14 cellular contexts compared by ENCODE assay signal in genomic region chr11:67619683-67620617, GRCh38. TPM values are rescaled to one million over a fixed set of nuclear protein-coding genes. Genes with fewer than 3 reads are reported as not detected.
"Had no signal": no experiment of that assay in that cellular context is flagged by ENCODE, and none has a peak within 500 bp of the region (broad histone marks: within the 10 kb centered on the region; RNA-seq: fewer than 3 reads in every experiment).

No MANE protein-coding gene starts in this region.

RNA-seq across cellular contexts. Expression of gene TBX10, which starts 19.6 kb away (rescaled TPM):
- total RNA-seq: activated CD4-positive, alpha-beta memory T cell treated with anti-CD3 and anti-CD28 coated beads for 36 hours; activated CD4-positive, alpha-beta T cell treated with anti-CD3 and anti-CD28 coated beads for 36 hours; cardiac septum; endothelial cell of umbilical vein; esophagus squamous epithelium; fibroblast of villous mesenchyme; glomerular endothelial cell; kidney; left lung; mammary epithelial cell; natural killer cell; renal cortical epithelial cell; stomach; ureter had no signal
- polyA plus RNA-seq: endothelial cell of umbilical vein, mammary epithelial cell, stomach had no signal

RNA-seq across cellular contexts. Expression of gene ACY3, which starts 30.6 kb away (rescaled TPM):
- total RNA-seq: cardiac septum, endothelial cell of umbilical vein, fibroblast of villous mesenchyme, glomerular endothelial cell had no signal
- polyA plus RNA-seq: endothelial cell of umbilical vein had no signal
